ENCODE assay signal across 30 cellular contexts in genomic region chr3:1700650-1701049, GRCh38.
"Had no signal": no experiment of that assay in that cellular context is flagged by ENCODE, and none has a peak within 500 bp of the region (broad histone marks: within the 10 kb centered on the region; RNA-seq: fewer than 3 reads in every experiment).

No MANE protein-coding gene starts in this region.

- H3K4me3 Mint-ChIP-seq: activated CD4-positive, alpha-beta memory T cell treated with anti-CD3 and anti-CD28 coated beads, Interleukin-2, amount 10 ng/mL, durations not matched to agents 7 days and 5 days; activated CD8-positive, alpha-beta memory T cell treated with anti-CD3 and anti-CD28 coated beads, Interleukin-2, amount 10 ng/mL, durations not matched to agents 7 days and 5 days; activated naive CD4-positive, alpha-beta T cell treated with anti-CD3 and anti-CD28 coated beads, Interleukin-2, amount 10 ng/mL, durations not matched to agents 7 days and 5 days; activated naive CD8-positive, alpha-beta T cell; activated naive CD8-positive, alpha-beta T cell treated with anti-CD3 and anti-CD28 coated beads, Interleukin-2, amount 50 U/mL, for 24 hours; brain had no signal

- H3K27ac Mint-ChIP-seq: activated CD4-positive, alpha-beta memory T cell treated with anti-CD3 and anti-CD28 coated beads, Interleukin-2, amount 10 ng/mL, durations not matched to agents 7 days and 5 days; activated CD8-positive, alpha-beta memory T cell treated with anti-CD3 and anti-CD28 coated beads, Interleukin-2, amount 10 ng/mL, durations not matched to agents 7 days and 5 days; activated naive CD4-positive, alpha-beta T cell treated with anti-CD3 and anti-CD28 coated beads, Interleukin-2, amount 10 ng/mL, durations not matched to agents 7 days and 5 days; activated naive CD8-positive, alpha-beta T cell; activated naive CD8-positive, alpha-beta T cell treated with anti-CD3 and anti-CD28 coated beads, Interleukin-2, amount 50 U/mL, for 24 hours; brain had no signal

- H3K36me3 ChIP-seq: WERI-Rb-1 had no signal

- H3K27me3 Mint-ChIP-seq: activated CD4-positive, alpha-beta memory T cell treated with anti-CD3 and anti-CD28 coated beads, Interleukin-2, amount 10 ng/mL, durations not matched to agents 7 days and 5 days; activated CD8-positive, alpha-beta memory T cell treated with anti-CD3 and anti-CD28 coated beads, Interleukin-2, amount 10 ng/mL, durations not matched to agents 7 days and 5 days; activated naive CD4-positive, alpha-beta T cell treated with anti-CD3 and anti-CD28 coated beads, Interleukin-2, amount 10 ng/mL, durations not matched to agents 7 days and 5 days; activated naive CD8-positive, alpha-beta T cell; activated naive CD8-positive, alpha-beta T cell treated with anti-CD3 and anti-CD28 coated beads, Interleukin-2, amount 50 U/mL, for 24 hours; brain had no signal

- DNase-seq: activated CD4-positive, alpha-beta memory T cell treated with anti-CD3 and anti-CD28 coated beads, Interleukin-2, amount 10 ng/mL, durations not matched to agents 7 days and 5 days; activated CD4-positive, alpha-beta T cell treated with anti-CD3 and anti-CD28 coated beads for 1 hour; activated CD4-positive, alpha-beta T cell treated with anti-CD3 and anti-CD28 coated beads for 48 hours; activated CD4-positive, CD25-positive, alpha-beta regulatory T cell; activated CD8-positive, alpha-beta memory T cell treated with anti-CD3 and anti-CD28 coated beads for 24 hours; activated CD8-positive, alpha-beta memory T cell treated with anti-CD3 and anti-CD28 coated beads, Interleukin-2, amount 10 ng/mL, durations not matched to agents 7 days and 5 days; activated CD8-positive, alpha-beta memory T cell treated with anti-CD3 and anti-CD28 coated beads, Interleukin-2, amount 50 U/mL, for 48 hours; activated effector memory CD4-positive, alpha-beta T cell treated with Interleukin-2 at 50 U/mL for 16 hours; activated naive CD4-positive, alpha-beta T cell treated with anti-CD3 and anti-CD28 coated beads, Interleukin-2, amount 10 ng/mL, durations not matched to agents 7 days and 5 days; activated naive CD8-positive, alpha-beta T cell treated with anti-CD3 and anti-CD28 coated beads, Interleukin-2, amount 50 U/mL, for 24 hours; activated T-cell treated with anti-CD3 and anti-CD28 coated beads, Interleukin-2, amount 50 U/mL, for 48 hours; anterior cingulate cortex; central memory CD4-positive, alpha-beta T cell; NCI-H1105; NCI-H1417 treated with DMSO at 0.1 percent for 48 hours; NCI-H187 treated with DMSO at 0.1 percent for 48 hours; NCI-H2081; NCI-H226; NCI-H446 treated with DMSO at 0.1 percent for 48 hours; NK-92 treated with Interleukin-12 subunit alpha and Interleukin-12 subunit beta, amount 100 ng/mL, for 24 hours; PC-9; Right ventricle myocardium superior; SW 1271; T-helper 1 cell; T-helper 2 cell; T-helper 9 cell; WERI-Rb-1 had no signal

- H3K4me1 Mint-ChIP-seq: activated CD4-positive, alpha-beta memory T cell treated with anti-CD3 and anti-CD28 coated beads, Interleukin-2, amount 10 ng/mL, durations not matched to agents 7 days and 5 days; activated CD8-positive, alpha-beta memory T cell treated with anti-CD3 and anti-CD28 coated beads, Interleukin-2, amount 10 ng/mL, durations not matched to agents 7 days and 5 days; activated naive CD4-positive, alpha-beta T cell treated with anti-CD3 and anti-CD28 coated beads, Interleukin-2, amount 10 ng/mL, durations not matched to agents 7 days and 5 days; activated naive CD8-positive, alpha-beta T cell treated with anti-CD3 and anti-CD28 coated beads, Interleukin-2, amount 50 U/mL, for 24 hours; brain had no signal

- H3K4me3 ChIP-seq: K562, PC-9 had no signal

- H3K27ac ChIP-seq: PC-9, WERI-Rb-1 had no signal

- H3K36me3 Mint-ChIP-seq: activated CD8-positive, alpha-beta memory T cell treated with anti-CD3 and anti-CD28 coated beads, Interleukin-2, amount 10 ng/mL, durations not matched to agents 7 days and 5 days; activated naive CD4-positive, alpha-beta T cell treated with anti-CD3 and anti-CD28 coated beads, Interleukin-2, amount 10 ng/mL, durations not matched to agents 7 days and 5 days; activated naive CD8-positive, alpha-beta T cell; brain had no signal
